17 cellular contexts compared by ENCODE assay signal in the genomic region with DNA sequence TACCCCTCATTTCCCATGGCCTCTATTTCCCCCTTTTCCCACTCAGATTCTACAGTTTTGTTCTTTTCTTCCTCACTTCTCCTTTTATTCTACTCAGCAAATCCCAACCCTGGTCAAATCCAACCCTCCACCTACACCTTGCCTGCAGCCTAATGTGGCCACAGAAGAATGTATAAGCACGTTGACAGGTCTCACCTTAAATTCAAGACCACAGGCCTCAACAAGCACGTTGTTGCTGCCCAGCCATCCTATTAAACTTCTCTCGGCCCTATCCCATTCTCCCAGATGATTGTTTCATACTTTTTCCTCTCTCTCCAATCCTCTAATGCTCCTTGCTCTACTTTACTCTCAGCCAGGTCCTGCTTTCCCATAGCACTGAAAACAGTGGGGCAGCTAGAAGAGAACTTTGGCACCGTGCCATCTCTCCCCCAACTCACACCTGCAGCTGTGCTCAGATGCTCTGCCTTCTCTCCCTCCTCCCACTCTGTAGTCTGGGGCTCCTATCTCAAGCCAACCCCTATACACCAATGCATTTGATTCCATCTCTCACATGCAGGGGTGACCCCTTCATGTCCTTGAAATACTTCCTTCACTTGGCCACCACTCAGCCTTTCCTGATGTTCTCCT. TPM values are rescaled to one million over a fixed set of nuclear protein-coding genes. Genes with fewer than 3 reads are reported as not detected.
A peak's percentile ranks its signal among the peaks of the same experiment; 100 is the strongest.
DNase-seq lines count a peak whose midpoint lies in the region; ATAC-seq, FAIRE-seq and TF ChIP-seq lines count a peak whose summit lies in the region.
"Had no signal": no experiment of that assay in that cellular context is flagged by ENCODE, and none has a peak within 500 bp of the region (broad histone marks: within the 10 kb centered on the region; RNA-seq: fewer than 3 reads in every experiment).

No MANE protein-coding gene starts in this region.

- DNase-seq in activated naive CD4-positive, alpha-beta T cell treated with Interleukin-2 at 50 U/mL for 16 hours = no peak
- no peak for DNase-seq in K562 (ENCODE audit: extremely low read depth in 1 of 4, low spot score in 3 of 4)
- DNase-seq: central memory CD4-positive, alpha-beta T cell; DMS53; left cardiac atrium; NCI-H187 treated with DMSO at 0.1 percent for 48 hours; stimulated activated CD4-positive, alpha-beta T cell treated with anti-CD3 and anti-CD28 coated beads, Interleukin-4, amount 100 ng/mL, for 4 hours had no signal

- no peaks in the 10 kb centered on the region for H3K36me3 ChIP-seq in K562 (ENCODE audit: control insufficient read depth, insufficient read depth, low read length)
- H3K36me3 ChIP-seq: thoracic aorta had no signal

- TF ChIP-seq EP300 in Ishikawa (IDR thresholded peaks at IDR 0.05; ENCODE audit: borderline replicate concordance) = no peak
- TF ChIP-seq EP300 in K562 (IDR thresholded peaks at IDR 0.05; ENCODE audit: low read length) = no peak

- no peak for TF ChIP-seq POLR2A in K562 (conservative IDR thresholded peaks at IDR 0.05)

- no peaks in the 10 kb centered on the region for H4K20me1 ChIP-seq in K562 (replicated peaks; ENCODE audit: control insufficient read depth, insufficient read depth, low read length)

- H3K9ac ChIP-seq in K562 (ENCODE audit: insufficient read depth in 1 of 2, low read depth in 2 of 2, low read length in 2 of 2) = no peak overlapping the region
- H3K9ac ChIP-seq: parathyroid adenoma had no signal

- H2AFZ ChIP-seq in K562 (ENCODE audit: low read depth, low read length) = no peak overlapping the region
- H2AFZ ChIP-seq: parathyroid adenoma had no signal

- H3K79me2 ChIP-seq in K562 (ENCODE audit: control insufficient read depth, insufficient read depth, low read length) = no peaks in the 10 kb centered on the region
- H3K79me2 ChIP-seq: parathyroid adenoma had no signal

- peaks cover 3% of the 10 kb centered on the region for H3K36me3 Mint-ChIP-seq in activated naive CD4-positive, alpha-beta T cell treated with anti-CD3 and anti-CD28 coated beads, Interleukin-2, amount 50 U/mL, for 24 hours
- no peaks in the 10 kb centered on the region for H3K36me3 Mint-ChIP-seq in stimulated activated memory B cell treated with anti-CD40 and anti-IgM and Interleukin-4, amounts not matched to agents 10 μg/mL and 1 μg/mL and 100 μg/mL, for 72 hours

- no peak for TF ChIP-seq RAD21 in Ishikawa (IDR thresholded peaks at IDR 0.05; ENCODE audit: low read depth)
- no peak for TF ChIP-seq RAD21 in K562 (CRISPR knock-in tag; conservative IDR thresholded peaks at IDR 0.05 in 1 of 2, IDR thresholded peaks at IDR 0.05 in 1 of 2)

- no peaks in the 10 kb centered on the region for H3K9me3 Mint-ChIP-seq in activated naive CD4-positive, alpha-beta T cell treated with anti-CD3 and anti-CD28 coated beads, Interleukin-2, amount 50 U/mL, for 24 hours
- no peaks in the 10 kb centered on the region for H3K9me3 Mint-ChIP-seq in stimulated activated memory B cell treated with anti-CD40 and anti-IgM and Interleukin-4, amounts not matched to agents 10 μg/mL and 1 μg/mL and 100 μg/mL, for 72 hours

- no peak overlapping the region for H3K4me2 ChIP-seq in K562 (ENCODE audit: insufficient read depth, low read length)

- 36% methylated on average over 3 of the region's 4 CpGs for WGBS in K562 (ENCODE audit: insufficient coverage, low coverage, missing lambda C conversion rate)

- peak overlapping the region; percentile 13 for H3K27ac Mint-ChIP-seq in activated naive CD4-positive, alpha-beta T cell treated with anti-CD3 and anti-CD28 coated beads, Interleukin-2, amount 50 U/mL, for 24 hours
- H3K27ac Mint-ChIP-seq in stimulated activated memory B cell treated with anti-CD40 and anti-IgM and Interleukin-4, amounts not matched to agents 10 μg/mL and 1 μg/mL and 100 μg/mL, for 72 hours = peak overlapping the region; percentile 1

- H3K4me1 Mint-ChIP-seq in activated naive CD4-positive, alpha-beta T cell treated with anti-CD3 and anti-CD28 coated beads, Interleukin-2, amount 50 U/mL, for 24 hours = peaks cover 32% of the 10 kb centered on the region
- peaks cover 45% of the 10 kb centered on the region for H3K4me1 Mint-ChIP-seq in stimulated activated memory B cell treated with anti-CD40 and anti-IgM and Interleukin-4, amounts not matched to agents 10 μg/mL and 1 μg/mL and 100 μg/mL, for 72 hours

- ATAC-seq in K562 (no peak), HG03469 (IDR thresholded peaks at IDR 0.05; ENCODE audit: unreplicated experiment) (no peak), HG02840 (IDR thresholded peaks at IDR 0.05; ENCODE audit: low FRiP score, unreplicated experiment) (no peak), GM19324 (IDR thresholded peaks at IDR 0.05; ENCODE audit: low FRiP score, unreplicated experiment) (no peak)
- ATAC-seq in stimulated activated memory B cell treated with anti-CD40 and anti-IgM and Interleukin-4, amounts not matched to agents 10 μg/mL and 1 μg/mL and 100 μg/mL, for 72 hours = no peak
- ATAC-seq: left cardiac atrium had no signal

- no peak overlapping the region for H3K4me3 ChIP-seq in K562
- H3K4me3 ChIP-seq: skin epidermis, thoracic aorta had no signal

- in situ Hi-C loops in K562 (cut with MboI) = no loop called here

- H3K9me1 ChIP-seq in K562 (ENCODE audit: control insufficient read depth, insufficient read depth, low read length) = no peaks in the 10 kb centered on the region

- H3K27me3 Mint-ChIP-seq in activated naive CD4-positive, alpha-beta T cell treated with anti-CD3 and anti-CD28 coated beads, Interleukin-2, amount 50 U/mL, for 24 hours = no peaks in the 10 kb centered on the region
- H3K27me3 Mint-ChIP-seq in stimulated activated memory B cell treated with anti-CD40 and anti-IgM and Interleukin-4, amounts not matched to agents 10 μg/mL and 1 μg/mL and 100 μg/mL, for 72 hours = no peaks in the 10 kb centered on the region

- H3K27ac ChIP-seq in K562 (ENCODE audit: extremely low read depth, low read depth, low read length) = no peak overlapping the region
- H3K27ac ChIP-seq: parathyroid adenoma, skin epidermis, thoracic aorta, VCaP had no signal

- FAIRE-seq in K562 (lab: Jason Lieb, UNC) = no peak

- H3K4me3 Mint-ChIP-seq in activated naive CD4-positive, alpha-beta T cell treated with anti-CD3 and anti-CD28 coated beads, Interleukin-2, amount 50 U/mL, for 24 hours = no peak overlapping the region
- no peak overlapping the region for H3K4me3 Mint-ChIP-seq in stimulated activated memory B cell treated with anti-CD40 and anti-IgM and Interleukin-4, amounts not matched to agents 10 μg/mL and 1 μg/mL and 100 μg/mL, for 72 hours

- H3K27me3 ChIP-seq in K562 (ENCODE audit: control insufficient read depth in 2 of 2, insufficient read depth in 2 of 2, low read length in 2 of 2) = no peaks in the 10 kb centered on the region

- TF ChIP-seq CTCF in K562 (IDR thresholded peaks at IDR 0.05 in 2 of 3, conservative IDR thresholded peaks at IDR 0.05 in 1 of 3; ENCODE audit: insufficient read depth in 2 of 3, low read depth in 1 of 3, low read length in 3 of 3) = no peak

- peaks cover 13 to 23% of the 10 kb centered on the region in 2 experiments; a peak in 4 of 5 replicates for H3K4me1 ChIP-seq in K562 (replicated peaks in 1 of 2; ENCODE audit: control insufficient read depth in 2 of 2, insufficient read depth in 2 of 2, low read length in 2 of 2)
- H3K4me1 ChIP-seq: parathyroid adenoma had no signal

- CTCF ChIA-PET in K562 (lab: Yijun Ruan, JAX; ENCODE audit: low intra/inter-chr PET ratio) = no interaction called here

- POLR2A ChIA-PET in K562 (lab: Yijun Ruan, JAX) = no interaction called here

- intact Hi-C loops in K562 (cut with micrococcal nuclease) = no loop called here

- H3K9me3 ChIP-seq in K562 (replicated peaks; ENCODE audit: control insufficient read depth, insufficient read depth, low read depth, low read length) = no peaks in the 10 kb centered on the region
- H3K9me3 ChIP-seq: thoracic aorta had no signal

- BruUV-seq in K562 (replicated peaks; lab: Mats Ljungman, UMichigan) = no TSS peak

RNA-seq across cellular contexts. Expression of gene EIF3A, which starts 6.8 kb away (rescaled TPM):
- total RNA-seq in K562 (2011; cell fraction: chromatin; rRNA removed; ENCODE audit: low replicate concordance) = 60.9 and 137 TPM in 2 replicates
- total RNA-seq in K562 (2011; cell fraction: nucleolus; rRNA removed) = 28.9 and 33.7 TPM in 2 replicates
- total RNA-seq in K562 (2011; cell fraction: nucleoplasm; rRNA removed) = 42.9 and 46.2 TPM in 2 replicates
- total RNA-seq in K562 (2014; rRNA removed) = 89.1 and 89.2 TPM in 2 replicates
- 124 and 145 TPM in 2 replicates for total RNA-seq in K562 (2014; rRNA removed; fragmentation: Illumina TruSeq; extraction: Trizol)
- total RNA-seq in K562 (2015; rRNA removed; fragmentation: Illumina TruSeq; extraction: Trizol) = 145 and 156 TPM in 2 replicates
- 93.0 and 124 TPM in 2 replicates for total RNA-seq in K562 (2021)
- polyA plus RNA-seq in K562 (2011; rRNA removed) = 34.8 and 42.8 TPM in 2 replicates
- polyA plus RNA-seq in K562 (2011; cell fraction: cytosol; rRNA removed) = 16.8 and 31.9 TPM in 2 replicates
- polyA plus RNA-seq in K562 (2011; cell fraction: nucleus; rRNA removed) = 26.0 and 29.5 TPM in 2 replicates
- polyA plus RNA-seq in K562 (2012) = 89.1 and 101 TPM in 2 replicates
- 143 and 163 TPM in 2 replicates for polyA plus RNA-seq in K562 (2014; fragmentation: Illumina TruSeq; extraction: Trizol)
- polyA plus RNA-seq in K562 (2014; fragmentation: Nextera tagmentation; extraction: Ambion mirVana) = 10 to 100 TPM; 19.6 to 35.1 TPM
- 86.2 and 102 TPM in 2 replicates for polyA plus RNA-seq in K562 (2014; rRNA removed)
- 88.8 and 109 TPM in 2 replicates for polyA minus RNA-seq in K562 (2011; rRNA and poly(A)+ RNA removed)
- 63.1 and 67.0 TPM in 2 replicates for polyA minus RNA-seq in K562 (2011; cell fraction: cytosol; rRNA and poly(A)+ RNA removed)
- polyA minus RNA-seq in K562 (2011; cell fraction: nucleus; rRNA and poly(A)+ RNA removed) = 31.5 and 63.6 TPM in 2 replicates

RNA-seq across cellular contexts. Expression of gene DENND10, which starts 16.5 kb away (rescaled TPM):
- 23.7 and 25.5 TPM in 2 replicates for total RNA-seq in K562 (2011; cell fraction: chromatin; rRNA removed; ENCODE audit: low replicate concordance)
- 14.5 and 16.5 TPM in 2 replicates for total RNA-seq in K562 (2011; cell fraction: nucleolus; rRNA removed)
- 17.3 and 28.2 TPM in 2 replicates for total RNA-seq in K562 (2011; cell fraction: nucleoplasm; rRNA removed)
- total RNA-seq in K562 (2014; rRNA removed) (12.9 TPM in 2 replicates), K562 (2014; rRNA removed; fragmentation: Illumina TruSeq; extraction: Trizol) (12.3 and 13.7 TPM in 2 replicates), K562 (2015; rRNA removed; fragmentation: Illumina TruSeq; extraction: Trizol) (11.2 and 11.9 TPM in 2 replicates), K562 (2021) (10.4 and 12.2 TPM in 2 replicates)
- polyA plus RNA-seq in K562 (2011; rRNA removed) (18.3 and 19.0 TPM in 2 replicates), K562 (2014; fragmentation: Illumina TruSeq; extraction: Trizol) (11.7 and 12.5 TPM in 2 replicates), K562 (2014; fragmentation: Nextera tagmentation; extraction: Ambion mirVana) (10 to 100 TPM; 15.5 to 20.0 TPM), K562 (2014; rRNA removed) (9.4 and 10.5 TPM in 2 replicates)
- polyA plus RNA-seq in K562 (2011; cell fraction: cytosol; rRNA removed) = 10.5 and 12.3 TPM in 2 replicates
- polyA plus RNA-seq in K562 (2011; cell fraction: nucleus; rRNA removed) = 11.3 and 12.6 TPM in 2 replicates
- 11.0 and 17.5 TPM in 2 replicates for polyA plus RNA-seq in K562 (2012)
- polyA minus RNA-seq in K562 (2011; rRNA and poly(A)+ RNA removed) = 15.9 and 18.0 TPM in 2 replicates
- polyA minus RNA-seq in K562 (2011; cell fraction: cytosol; rRNA and poly(A)+ RNA removed) = 5.0 and 9.3 TPM in 2 replicates
- 5.1 and 9.4 TPM in 2 replicates for polyA minus RNA-seq in K562 (2011; cell fraction: nucleus; rRNA and poly(A)+ RNA removed)

RNA-seq across cellular contexts. Expression of gene NANOS1, which starts 57.9 kb away (rescaled TPM):
- 0.51 and 0.60 TPM in 2 replicates for total RNA-seq in K562 (2011; cell fraction: chromatin; rRNA removed; ENCODE audit: low replicate concordance)
- total RNA-seq in K562 (2011; cell fraction: nucleolus; rRNA removed) = 0.66 and 1.2 TPM in 2 replicates
- total RNA-seq in K562 (2011; cell fraction: nucleoplasm; rRNA removed) = 0.81 and 1.3 TPM in 2 replicates
- 0.77 and 0.98 TPM in 2 replicates for total RNA-seq in K562 (2014; rRNA removed)
- total RNA-seq in K562 (2014; rRNA removed; fragmentation: Illumina TruSeq; extraction: Trizol) = 0.95 and 1.1 TPM in 2 replicates
- total RNA-seq in K562 (2015; rRNA removed; fragmentation: Illumina TruSeq; extraction: Trizol) = 0.33 and 0.34 TPM in 2 replicates
- 0.89 and 1.2 TPM in 2 replicates for total RNA-seq in K562 (2021)
- polyA plus RNA-seq in K562 (2011; rRNA removed) = 0.79 and 1.6 TPM in 2 replicates
- polyA plus RNA-seq in K562 (2011; cell fraction: cytosol; rRNA removed) = 0.58 and 1.2 TPM in 2 replicates
- 0.46 and 0.77 TPM in 2 replicates for polyA plus RNA-seq in K562 (2011; cell fraction: nucleus; rRNA removed)
- polyA plus RNA-seq in K562 (2012) = 0.46 and 0.48 TPM in 2 replicates
- polyA plus RNA-seq in K562 (2014; fragmentation: Illumina TruSeq; extraction: Trizol) = 0.58 TPM in 2 replicates
- under 1 TPM in 1 of 2 experiments, not detected in 1; 0.14 TPM for polyA plus RNA-seq in K562 (2014; fragmentation: Nextera tagmentation; extraction: Ambion mirVana)
- polyA plus RNA-seq in K562 (2014; rRNA removed) = 0.94 and 0.97 TPM in 2 replicates
- polyA minus RNA-seq in K562 (2011; rRNA and poly(A)+ RNA removed) = 0.39 and 0.77 TPM in 2 replicates
- polyA minus RNA-seq in K562 (2011; cell fraction: cytosol; rRNA and poly(A)+ RNA removed) = 0.46 TPM in 1 of 2 replicates, not detected in the other
- polyA minus RNA-seq in K562 (2011; cell fraction: nucleus; rRNA and poly(A)+ RNA removed) = 1.1 and 1.8 TPM in 2 replicates
